Comparison of ENCODE assay signal across 11 cellular contexts in genomic region chr2:1594281-1595171, GRCh38.
A peak's percentile ranks its signal among the peaks of the same experiment; 100 is the strongest.
DNase-seq lines count a peak whose midpoint lies in the region; ATAC-seq, FAIRE-seq and TF ChIP-seq lines count a peak whose summit lies in the region.
"Had no signal": no experiment of that assay in that cellular context is flagged by ENCODE, and none has a peak within 500 bp of the region (broad histone marks: within the 10 kb centered on the region; RNA-seq: fewer than 3 reads in every experiment).

No MANE protein-coding gene starts in this region.

- intact Hi-C loops in heart left ventricle (cut with DNase I): loop anchor here in 8 of 10 donors (5.0 kb wide), 6 partner anchors 43 to 223 kb away; no protein-coding TSS in a partner anchor
- intact Hi-C loops in Right ventricle myocardium inferior (cut with DNase I): no loop called here
- intact Hi-C loops in kidney (cut with DNase I): loop anchor here (5.0 kb wide), 1 partner anchor 153 kb away; no protein-coding TSS in a partner anchor

- peak in 1 of 5 donors; percentile 44 for DNase-seq in heart left ventricle
- no peak for DNase-seq in Right ventricle myocardium inferior (ENCODE audit: missing footprints)
- peak in 1 of 2 experiments; percentile 38 for DNase-seq in SJSA1 (ENCODE audit: low read depth in 1 of 2, low spot score in 2 of 2)
- peak; percentile 42 for DNase-seq in kidney
- no peak for DNase-seq in RKO (ENCODE audit: low spot score)
- DNase-seq in occipital lobe (lab: John Stamatoyannopoulos, UW): no peak
- DNase-seq: stimulated activated CD4-positive, alpha-beta T cell treated with anti-CD3 and anti-CD28 coated beads, Interleukin-1b, Interleukin-23, amount 100 ng/mL, for 48 hours had no signal

- H3K27ac ChIP-seq in heart left ventricle (peak overlapping the region in 10 of 12 donors; percentile 12 to 77 (median 52)), SJSA1 (peak overlapping the region; percentile 27; the same call in 1 of the 2 replicates), kidney (ENCODE audit: low read depth in 2 of 2, low read length in 2 of 2) (no peak overlapping the region), subcutaneous abdominal adipose tissue (ENCODE audit: low read depth, low read length) (peak overlapping the region; percentile 86)
- H3K27ac ChIP-seq: VCaP had no signal

- H3K36me3 ChIP-seq in heart left ventricle (no peaks in the 10 kb centered on the region), SJSA1 (no peaks in the 10 kb centered on the region), kidney (ENCODE audit: control insufficient read depth in 1 of 2, insufficient read depth in 2 of 2, low read length in 2 of 2) (no peaks in the 10 kb centered on the region), subcutaneous abdominal adipose tissue (ENCODE audit: control insufficient read depth in 5 of 5, insufficient read depth in 5 of 5, low read length in 5 of 5) (no peaks in the 10 kb centered on the region)
- H3K36me3 ChIP-seq: adrenal gland had no signal

- no peak overlapping the region for H3K4me3 ChIP-seq in heart left ventricle
- H3K4me3 ChIP-seq in SJSA1: no peak overlapping the region
- H3K4me3 ChIP-seq in kidney (ENCODE audit: low read length in 2 of 2): no peak overlapping the region
- no peak overlapping the region for H3K4me3 ChIP-seq in subcutaneous abdominal adipose tissue (ENCODE audit: low read depth in 1 of 5, low read length in 5 of 5)
- H3K4me3 ChIP-seq: adrenal gland had no signal

- TF ChIP-seq CTCF in heart left ventricle (IDR thresholded peaks at IDR 0.05) (no peak), kidney (IDR thresholded peaks at IDR 0.05; ENCODE audit: borderline replicate concordance, extremely low read depth, insufficient read depth) (no peak)

- no peak for TF ChIP-seq POLR2A in heart left ventricle (IDR thresholded peaks at IDR 0.05)

- ATAC-seq in heart left ventricle (no peak), Right ventricle myocardium inferior (no peak), GM21381 (IDR thresholded peaks at IDR 0.05; ENCODE audit: unreplicated experiment) (no peak)

- H3K9ac ChIP-seq in kidney (ENCODE audit: low read length in 2 of 2) (no peak overlapping the region), subcutaneous abdominal adipose tissue (ENCODE audit: low read length in 5 of 5) (no peak overlapping the region)

- H3K27me3 ChIP-seq in heart left ventricle: peaks cover 0 to 8% (median 0%) of the 10 kb centered on the region in 9 donors
- no peaks in the 10 kb centered on the region for H3K27me3 ChIP-seq in SJSA1 (replicated peaks)
- H3K27me3 ChIP-seq in subcutaneous abdominal adipose tissue (ENCODE audit: control insufficient read depth in 5 of 5, insufficient read depth in 4 of 5, low read length in 5 of 5): no peaks in the 10 kb centered on the region
- H3K27me3 ChIP-seq: adrenal gland had no signal

- WGBS in heart left ventricle, 4 donors: 86 to 88% (median 87%) methylated on average over 30 of the region's 30 CpGs

- FAIRE-seq in kidney (lab: Jason Lieb, UNC): no peak

- H3K4me1 ChIP-seq in heart left ventricle (peaks cover 0 to 43% (median 26%) of the 10 kb centered on the region in 12 donors), SJSA1 (replicated peaks) (peaks cover 51% of the 10 kb centered on the region), kidney (ENCODE audit: control insufficient read depth in 1 of 2, insufficient read depth in 1 of 2, low read depth in 1 of 2, low read length in 2 of 2) (peaks cover 0 to 13% of the 10 kb centered on the region in 2 donors), subcutaneous abdominal adipose tissue (ENCODE audit: control insufficient read depth in 5 of 5, insufficient read depth in 5 of 5, low read length in 5 of 5) (peaks cover 11 to 51% (median 31%) of the 10 kb centered on the region in 5 donors)

- H3K9me3 ChIP-seq in heart left ventricle: peaks cover 0 to 4% (median 0%) of the 10 kb centered on the region in 12 donors
- no peaks in the 10 kb centered on the region for H3K9me3 ChIP-seq in SJSA1 (replicated peaks)
- peaks cover 0 to 3% of the 10 kb centered on the region in 2 donors for H3K9me3 ChIP-seq in kidney (ENCODE audit: control insufficient read depth in 1 of 2, low read length in 2 of 2)
- peaks cover 0 to 4% (median 0%) of the 10 kb centered on the region in 5 donors for H3K9me3 ChIP-seq in subcutaneous abdominal adipose tissue (ENCODE audit: control insufficient read depth in 5 of 5, low read length in 5 of 5)
- H3K9me3 ChIP-seq: adrenal gland had no signal

Comparison
In these comparisons a context has a peak if more than half of its experiments do, and no peak if none do; other contexts are left out.
1. H3K27ac ChIP-seq: peak in heart left ventricle (10 of 12), SJSA1 (single experiment) and subcutaneous abdominal adipose tissue (single experiment); none in kidney (0 of 2).